ENCODE assay signal across 16 cellular contexts in genomic region chr20:10652660-10653191, GRCh38. TPM values are rescaled to one million over a fixed set of nuclear protein-coding genes. Genes with fewer than 3 reads are reported as not detected.
DNase-seq lines count a peak whose midpoint lies in the region; ATAC-seq and TF ChIP-seq lines count a peak whose summit lies in the region.
"Had no signal": no experiment of that assay in that cellular context is flagged by ENCODE, and none has a peak within 500 bp of the region (broad histone marks: within the 10 kb centered on the region; RNA-seq: fewer than 3 reads in every experiment).

No MANE protein-coding gene starts in this region.

- H2BK20ac ChIP-seq in H9 (ENCODE audit: low read depth, low read length, poor library complexity, severe bottlenecking), result no peak overlapping the region

- H3K27me3 Mint-ChIP-seq in H9 (ENCODE audit: low read depth), result no peaks in the 10 kb centered on the region

- H3K27ac ChIP-seq in H9 (ENCODE audit: insufficient read length, low read depth, low read length) (no peak overlapping the region), dorsolateral prefrontal cortex (peak overlapping the region in 33 of 59 donors; percentile 3 to 74 (median 40)), left lung (peak overlapping the region; percentile 6 to 49)

- no peak overlapping the region for H2BK15ac ChIP-seq in H9 (ENCODE audit: low read depth, low read length)

- H2AFZ ChIP-seq in H9 (ENCODE audit: low read length), result no peak overlapping the region

- no peaks in the 10 kb centered on the region for H3K79me2 ChIP-seq in H9 (ENCODE audit: insufficient read depth, low read length)

- no peak overlapping the region for H2BK120ac ChIP-seq in H9 (ENCODE audit: low read depth, low read length, poor library complexity, severe bottlenecking)

- H3K79me1 ChIP-seq in H9 (ENCODE audit: insufficient read depth, low read depth, low read length, poor library complexity, severe bottlenecking), result peaks cover 4% of the 10 kb centered on the region

- 0 out of 5 replicates have a peak overlapping the region, but pooled peaks of 1 of the 2 experiments have one; percentile 42 for H3K4me3 Mint-ChIP-seq in H9
- H3K4me3 Mint-ChIP-seq: activated CD4-positive, alpha-beta T cell treated with anti-CD3 and anti-CD28 coated beads for 36 hours; memory B cell had no signal

- no peak overlapping the region for H3K23ac ChIP-seq in H9 (ENCODE audit: insufficient read length, low read depth, low read length)

- intact Hi-C loops in dorsolateral prefrontal cortex (cut with DNase I), result no loop called here
- intact Hi-C loops in left lung (cut with DNase I), result loop anchor here in 1 of 2 donors (10.0 kb wide), 1 partner anchor 98 kb away; no protein-coding TSS in a partner anchor

- no peak overlapping the region for H4K91ac ChIP-seq in H9 (ENCODE audit: insufficient read length, low read depth, low read length)

- no CpG with 5 or more reads among the region's 9 CpGs for WGBS in H9 (ENCODE audit: extremely low coverage, insufficient read length, low lambda C conversion rate)

- H3K18ac ChIP-seq in H9 (ENCODE audit: insufficient read length, low read depth, low read length), result no peak overlapping the region

- no peaks in the 10 kb centered on the region for H3K27me3 ChIP-seq in H9 (ENCODE audit: insufficient read depth, low read length)
- H3K27me3 ChIP-seq in dorsolateral prefrontal cortex, result no peaks in the 10 kb centered on the region
- no peaks in the 10 kb centered on the region for H3K27me3 ChIP-seq in left lung
- no peaks in the 10 kb centered on the region for H3K27me3 ChIP-seq in skeletal muscle satellite cell (ENCODE audit: control insufficient read depth, insufficient read depth, low read length)

- H3K9me3 ChIP-seq in H9 (ENCODE audit: control insufficient read depth, low read depth, low read length) (no peaks in the 10 kb centered on the region), left lung (no peaks in the 10 kb centered on the region), skeletal muscle satellite cell (replicated peaks; ENCODE audit: low read length) (no peaks in the 10 kb centered on the region)
- H3K9me3 ChIP-seq: HAP-1 had no signal

- H3K9me3 Mint-ChIP-seq in H9, result no peaks in the 10 kb centered on the region
- H3K9me3 Mint-ChIP-seq: memory B cell had no signal

- H4K8ac ChIP-seq in H9 (replicated peaks; ENCODE audit: insufficient read length, low read depth, low read length), result no peak overlapping the region

- no peak overlapping the region for H3K4ac ChIP-seq in H9 (ENCODE audit: low read depth, low read length)

- H3K23me2 ChIP-seq in H9 (ENCODE audit: insufficient read length, low read depth, low read length, poor library complexity, severe bottlenecking), result no peaks in the 10 kb centered on the region

- no peak overlapping the region for H3K4me2 ChIP-seq in H9 (ENCODE audit: insufficient read depth, insufficient read length, low read length)
- H3K4me2 ChIP-seq in skeletal muscle satellite cell (ENCODE audit: low read length), result peak overlapping the region; percentile 62

- H3K36me3 Mint-ChIP-seq in H9 (ENCODE audit: insufficient read depth in 1 of 3, low read depth in 3 of 3), result peaks cover 34 to 92% (median 65%) of the 10 kb centered on the region in 3 experiments
- H3K36me3 Mint-ChIP-seq: memory B cell had no signal

- peaks cover 23% of the 10 kb centered on the region; the same call in 1 of the 2 replicates for H3K4me1 ChIP-seq in H9 (ENCODE audit: insufficient read depth, low read length)
- H3K4me1 ChIP-seq in left lung, result peaks cover 15 to 30% of the 10 kb centered on the region in 2 donors
- H3K4me1 ChIP-seq in skeletal muscle satellite cell (ENCODE audit: control insufficient read depth, insufficient read depth, low read length), result peaks cover 55% of the 10 kb centered on the region

- H2AK5ac ChIP-seq in H9 (ENCODE audit: insufficient read length, low read length), result no peak overlapping the region

- no peak overlapping the region for H3T11ph ChIP-seq in H9 (ENCODE audit: low read length)

- no peak overlapping the region for H3K14ac ChIP-seq in H9 (ENCODE audit: insufficient read depth, low read length)

- TF ChIP-seq CTCF in H9 (conservative IDR thresholded peaks at IDR 0.05) (no peak), dorsolateral prefrontal cortex (IDR thresholded peaks at IDR 0.05 in 54 of 56, conservative IDR thresholded peaks at IDR 0.05 in 2 of 56; ENCODE audit: low read depth in 1 of 56, partially characterized antibody in 56 of 56) (no peak), left lung (IDR thresholded peaks at IDR 0.05) (no peak)

- peaks cover 0 to 77% of the 10 kb centered on the region in 2 donors for H3K36me3 ChIP-seq in left lung
- peaks cover 53% of the 10 kb centered on the region for H3K36me3 ChIP-seq in skeletal muscle satellite cell (ENCODE audit: insufficient read depth, low read length)

- H3K4me3 ChIP-seq in dorsolateral prefrontal cortex (peak overlapping the region in 8 of 59 donors; percentile 5 to 34 (median 16)), left lung (no peak overlapping the region), skeletal muscle satellite cell (ENCODE audit: low read length) (no peak overlapping the region)
- H3K4me3 ChIP-seq: HAP-1 had no signal

- no peak overlapping the region for H4K5ac ChIP-seq in H9 (ENCODE audit: insufficient read length, low read depth, low read length)

- DNase-seq in H9 (no peak), dorsolateral prefrontal cortex (no peak), left lung (no peak), NCI-H226 (no peak), SW480 (ENCODE audit: low spot score) (no peak)
- DNase-seq: activated CD4-positive, alpha-beta T cell treated with anti-CD3 and anti-CD28 coated beads for 36 hours; activated effector memory CD4-positive, alpha-beta T cell treated with Interleukin-2 at 50 U/mL for 16 hours; AML-193; NCI-H1436; small intestine; SW 1271 had no signal

- H2BK12ac ChIP-seq in H9 (ENCODE audit: insufficient read length, low read depth, low read length), result no peak overlapping the region

- H3K56ac ChIP-seq in H9 (ENCODE audit: insufficient read length, low read depth, low read length), result no peak overlapping the region

- no peaks in the 10 kb centered on the region for H4K20me1 ChIP-seq in H9 (ENCODE audit: control insufficient read depth, insufficient read depth, insufficient read length)

- H3K27ac Mint-ChIP-seq in H9, result peak overlapping the region; percentile 46 to 94 (median 64); a peak in 3 of 7 replicates
- H3K27ac Mint-ChIP-seq: activated CD4-positive, alpha-beta T cell treated with anti-CD3 and anti-CD28 coated beads for 36 hours; memory B cell had no signal

- H3K9ac ChIP-seq in H9 (ENCODE audit: extremely low read depth, insufficient read length, low read length) (no peak overlapping the region), skeletal muscle satellite cell (ENCODE audit: low read depth, low read length) (peak overlapping the region; percentile 51)

- ATAC-seq in left lung (peak; percentile 65), HG02798 (IDR thresholded peaks at IDR 0.05; ENCODE audit: poor library complexity, unreplicated experiment) (no peak), HG02642 (IDR thresholded peaks at IDR 0.05; ENCODE audit: poor library complexity, unreplicated experiment) (no peak)
- ATAC-seq: activated CD4-positive, alpha-beta T cell treated with anti-CD3 and anti-CD28 coated beads for 36 hours had no signal

- no peak overlapping the region for H2BK5ac ChIP-seq in H9 (ENCODE audit: insufficient read length, low read length)

- peaks cover 88 to 95% of the 10 kb centered on the region in 2 experiments for H3K4me1 Mint-ChIP-seq in H9
- H3K4me1 Mint-ChIP-seq: memory B cell had no signal

RNA-seq across cellular contexts. Expression of gene JAG1, which starts 21.1 kb away (rescaled TPM):
- total RNA-seq in H9 (2021) (54.0 and 58.1 TPM in 2 replicates), dorsolateral prefrontal cortex (10 to 100 TPM; 10.2 to 51.4 (median 21.3) TPM), left lung (10 to 100 TPM; 31.2 to 65.0 TPM)
- total RNA-seq in skeletal muscle satellite cell (2012; rRNA removed), result 11.1 and 15.2 TPM in 2 replicates
